ENCODE assay signal across 17 cellular contexts in the genomic region with DNA sequence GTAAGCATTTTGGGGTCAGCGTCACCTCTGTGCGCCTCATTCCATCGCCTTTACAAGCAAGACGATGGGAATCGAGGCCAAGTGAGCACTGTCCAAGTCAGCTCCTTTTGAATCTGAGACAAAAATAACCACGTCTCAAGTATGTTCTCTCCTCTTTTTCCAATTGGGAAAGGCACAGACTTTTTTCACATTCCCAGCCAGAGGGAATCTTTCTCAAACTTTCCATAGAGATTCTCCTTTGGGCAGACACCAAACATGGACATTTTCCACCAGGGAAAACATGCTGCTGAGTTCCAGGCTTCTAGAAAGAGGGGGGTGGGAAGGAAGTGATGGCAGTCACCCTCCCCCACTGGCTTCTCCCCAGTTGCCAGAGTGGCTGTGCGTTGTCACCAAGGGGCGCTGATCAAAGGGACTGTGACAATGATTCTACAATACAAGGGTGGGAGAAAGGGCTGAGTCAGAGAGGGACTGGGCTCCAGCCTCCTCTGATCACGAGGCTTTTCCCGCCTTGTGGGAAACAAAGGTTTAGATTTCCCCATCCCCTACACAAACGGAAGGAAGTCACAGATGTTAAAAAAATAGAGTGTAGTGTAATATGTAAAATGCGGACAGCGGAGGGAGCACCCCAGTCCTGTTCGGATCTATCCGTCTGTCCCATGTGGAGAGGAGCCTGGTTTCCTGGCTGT. TPM values are rescaled to one million over a fixed set of nuclear protein-coding genes. Genes with fewer than 3 reads are reported as not detected.
DNase-seq lines count a peak whose midpoint lies in the region; ATAC-seq, FAIRE-seq and TF ChIP-seq lines count a peak whose summit lies in the region.
"Had no signal": no experiment of that assay in that cellular context is flagged by ENCODE, and none has a peak within 500 bp of the region (broad histone marks: within the 10 kb centered on the region; RNA-seq: fewer than 3 reads in every experiment).

No MANE protein-coding gene starts in this region.

- no peak overlapping the region for H3K27ac Mint-ChIP-seq in MCF 10A (ENCODE audit: low read depth, unreplicated experiment)

- no peak for TF ChIP-seq POLR2A in breast epithelium (IDR thresholded peaks at IDR 0.05)
- TF ChIP-seq POLR2A in H1 (IDR thresholded peaks at IDR 0.05; ENCODE audit: control extremely low read depth in 1 of 2, low read depth in 2 of 2, low read length in 2 of 2) = no peak

- peaks cover 6% of the 10 kb centered on the region for H3K36me3 Mint-ChIP-seq in MCF 10A (ENCODE audit: insufficient read depth, unreplicated experiment)

- no peaks in the 10 kb centered on the region for H3K9me3 ChIP-seq in breast epithelium
- no peaks in the 10 kb centered on the region for H3K9me3 ChIP-seq in H1 (ENCODE audit: insufficient read depth in 2 of 2, low read depth in 1 of 2, low read length in 1 of 2)
- H3K9me3 ChIP-seq: HAP-1, tibial nerve had no signal

- H3K23ac ChIP-seq in H1 (ENCODE audit: insufficient read length) (no peak overlapping the region), mesendoderm (ENCODE audit: low read length) (no peak overlapping the region)

- H3K79me1 ChIP-seq in H1 (ENCODE audit: low read depth, low read length) = no peaks in the 10 kb centered on the region
- no peaks in the 10 kb centered on the region for H3K79me1 ChIP-seq in mesendoderm (ENCODE audit: low read length)

- no peak overlapping the region for H3K18ac ChIP-seq in H1 (ENCODE audit: extremely low read depth, low read length)
- H3K18ac ChIP-seq in mesendoderm (ENCODE audit: low read length) = no peak overlapping the region

- H2BK5ac ChIP-seq in H1 (ENCODE audit: low read depth, low read length) (no peak overlapping the region), mesendoderm (ENCODE audit: low read length) (no peak overlapping the region)

- intact Hi-C loops in breast epithelium (cut with DNase I; ENCODE audit: low total_unique reads) = no loop called here
- intact Hi-C loops in MCF 10A (cut with micrococcal nuclease) = no loop called here

- no peak overlapping the region for H3K4me3 Mint-ChIP-seq in MCF 10A (ENCODE audit: unreplicated experiment)

- no peaks in the 10 kb centered on the region for H3K79me2 ChIP-seq in H1 (ENCODE audit: control insufficient read depth in 1 of 2, insufficient read depth in 2 of 2, low read length in 2 of 2)
- H3K79me2 ChIP-seq in mesendoderm (ENCODE audit: control insufficient read depth, insufficient read depth, low read length) = no peaks in the 10 kb centered on the region

- peak overlapping the region in 1 of 3 donors; percentile 28 for H3K4me3 ChIP-seq in breast epithelium
- H3K4me3 ChIP-seq in H1 (ENCODE audit: extremely low read depth in 1 of 4, insufficient read depth in 2 of 4, low read depth in 3 of 4, low read length in 4 of 4) = no peak overlapping the region
- no peak overlapping the region for H3K4me3 ChIP-seq in mesendoderm (ENCODE audit: low read length)
- H3K4me3 ChIP-seq: HAP-1, tibial nerve had no signal

- no peak overlapping the region for H2BK15ac ChIP-seq in H1 (ENCODE audit: low read length)
- H2BK15ac ChIP-seq in mesendoderm (replicated peaks; ENCODE audit: low read depth) = no peak overlapping the region

- no peak overlapping the region for H4K91ac ChIP-seq in H1 (replicated peaks; ENCODE audit: insufficient read length, low read length)

- H3K27ac ChIP-seq in breast epithelium (peak overlapping the region; percentile 40 to 79), H1 (ENCODE audit: low read depth, low read length) (no peak overlapping the region), mesendoderm (ENCODE audit: low read depth, low read length) (no peak overlapping the region)

- ATAC-seq in GM18873 (IDR thresholded peaks at IDR 0.05; ENCODE audit: low FRiP score, unreplicated experiment) = no peak

- H3K36me3 ChIP-seq in breast epithelium (no peaks in the 10 kb centered on the region), H1 (ENCODE audit: control insufficient read depth in 2 of 4, insufficient read depth in 4 of 4, low read length in 3 of 4) (no peaks in the 10 kb centered on the region), mesendoderm (ENCODE audit: control insufficient read depth, insufficient read depth, low read length) (no peaks in the 10 kb centered on the region)
- H3K36me3 ChIP-seq: HAP-1, tibial nerve had no signal

- CTCF ChIA-PET in MCF 10A (lab: Yijun Ruan, JAX) = interaction anchor here (0.7 kb wide), 1 partner anchor 857 kb away, joined by 3 read pairs; no protein-coding TSS in a partner anchor
- CTCF ChIA-PET in H1 (lab: Charles Lee; ENCODE audit: partially characterized antibody) = no interaction called here

- no peaks in the 10 kb centered on the region for H4K20me1 ChIP-seq in H1 (replicated peaks in 1 of 2; ENCODE audit: control insufficient read depth in 1 of 2, insufficient read depth in 2 of 2, low read length in 2 of 2)

- DNase-seq in breast epithelium (ENCODE audit: low spot score in 2 of 2) = peak in 1 of 2 donors; percentile 20
- DNase-seq in MCF 10A (ENCODE audit: unreplicated experiment) = no peak
- DNase-seq in H1 (ENCODE audit: low read depth in 1 of 2, low spot score in 2 of 2) = no peak
- DNase-seq in mesendoderm = peak; percentile 50
- no peak for DNase-seq in NCI-H69 (lab: John Stamatoyannopoulos, UW)
- DNase-seq in NCI-H2196 treated with DMSO at 0.1 percent for 48 hours (lab: John Stamatoyannopoulos, UW; ENCODE audit: unreplicated experiment) = no peak
- DNase-seq in DMS79 treated with DMSO at 0.1 percent for 48 hours (lab: John Stamatoyannopoulos, UW) = no peak
- DNase-seq: ACHN; anterior cingulate cortex; GF-D8; NCI-H146; NK-92 treated with Interleukin-12 subunit alpha and Interleukin-12 subunit beta, amount 100 ng/mL, for 24 hours; posterior cingulate gyrus had no signal

- no peak overlapping the region for H2BK20ac ChIP-seq in H1 (ENCODE audit: low read length)

- H3K56ac ChIP-seq in H1 (replicated peaks; ENCODE audit: insufficient read length, low read depth, low read length) (no peak overlapping the region), mesendoderm (ENCODE audit: low read length) (no peak overlapping the region)

- no peak overlapping the region for H4K8ac ChIP-seq in H1 (ENCODE audit: extremely low read depth, insufficient read depth, low read length)
- no peak overlapping the region for H4K8ac ChIP-seq in mesendoderm (ENCODE audit: low read depth, low read length)

- H3K27me3 Mint-ChIP-seq in MCF 10A (ENCODE audit: insufficient read depth, unreplicated experiment) = peaks cover 38% of the 10 kb centered on the region

- TF ChIP-seq EP300 in H1 (IDR thresholded peaks at IDR 0.05; ENCODE audit: borderline replicate concordance in 1 of 2, low read depth in 2 of 2, low read length in 2 of 2) = no peak

- H3K4me2 ChIP-seq in H1 (ENCODE audit: insufficient read depth in 1 of 2, low read depth in 2 of 2, low read length in 2 of 2) (no peak overlapping the region), mesendoderm (ENCODE audit: low read length) (no peak overlapping the region)

- H3K23me2 ChIP-seq in H1 (ENCODE audit: low read depth, low read length) = no peaks in the 10 kb centered on the region

- H3K4me1 ChIP-seq in breast epithelium = no peaks in the 10 kb centered on the region
- no peaks in the 10 kb centered on the region for H3K4me1 ChIP-seq in H1 (replicated peaks in 1 of 4; ENCODE audit: control insufficient read depth in 3 of 4, insufficient read depth in 4 of 4, low read length in 3 of 4)
- H3K4me1 ChIP-seq in mesendoderm (ENCODE audit: control insufficient read depth, low read depth, low read length) = no peaks in the 10 kb centered on the region
- H3K4me1 ChIP-seq: HAP-1 had no signal

- 0 out of 2 replicates have a peak overlapping the region, but pooled peaks have one; percentile 27 for H2BK12ac ChIP-seq in H1 (ENCODE audit: low read depth, low read length)

- H2BK120ac ChIP-seq in H1 (replicated peaks; ENCODE audit: low read depth, low read length) = no peak overlapping the region
- H2BK120ac ChIP-seq in mesendoderm (ENCODE audit: low read depth, low read length) = no peak overlapping the region

- no peak overlapping the region for H3K4ac ChIP-seq in H1 (replicated peaks; ENCODE audit: insufficient read length, low read depth, low read length)
- no peak overlapping the region for H3K4ac ChIP-seq in mesendoderm (ENCODE audit: low read depth, low read length)

- BruUV-seq in MCF 10A (replicated peaks; lab: Mats Ljungman, UMichigan) = no TSS peak

- H2AK5ac ChIP-seq in H1 (ENCODE audit: low read depth, low read length) (no peak overlapping the region), mesendoderm (ENCODE audit: low read length) (no peak overlapping the region)

- WGBS in H1 (ENCODE audit: extremely low coverage in 1 of 2, insufficient coverage in 1 of 2, insufficient read length in 1 of 2, insufficient replicate concordance in 2 of 2, low coverage in 1 of 2, low lambda C conversion rate in 2 of 2, missing lambda C conversion rate in 1 of 2), 2 experiments = 88% methylated on average over 15 of the region's 15 CpGs; no CpG with 5 or more reads in 1 of the 2 experiments
- no CpG with 5 or more reads among the region's 15 CpGs for WGBS in mesendoderm (ENCODE audit: extremely low coverage, insufficient coverage, low lambda C conversion rate)

- no peak overlapping the region for H4K5ac ChIP-seq in H1 (ENCODE audit: insufficient read length, low read depth, low read length)
- no peak overlapping the region for H4K5ac ChIP-seq in mesendoderm (ENCODE audit: low read length)

- POLR2A ChIA-PET in MCF 10A (lab: Yijun Ruan, JAX) (interaction anchor here (0.6 to 1.0 kb wide), 2 partner anchors 222 to 502 kb away, joined by 3 to 4 read pairs; no protein-coding TSS in a partner anchor), H1 (lab: Charles Lee; ENCODE audit: partially characterized antibody) (no interaction called here)

- no peaks in the 10 kb centered on the region for H3K9me3 Mint-ChIP-seq in MCF 10A (ENCODE audit: unreplicated experiment)

- no peaks in the 10 kb centered on the region for H3K27me3 ChIP-seq in breast epithelium
- no peaks in the 10 kb centered on the region for H3K27me3 ChIP-seq in H1 (replicated peaks in 1 of 4; ENCODE audit: control insufficient read depth in 3 of 4, extremely low read depth in 1 of 4, insufficient read depth in 3 of 4, low read length in 3 of 4)
- no peaks in the 10 kb centered on the region for H3K27me3 ChIP-seq in mesendoderm (ENCODE audit: insufficient read depth, low read length, poor library complexity)
- H3K27me3 ChIP-seq: tibial nerve had no signal

- no peak overlapping the region for H3K14ac ChIP-seq in H1 (ENCODE audit: insufficient read length)

- H3K4me1 Mint-ChIP-seq in MCF 10A (ENCODE audit: insufficient read depth, unreplicated experiment) = no peaks in the 10 kb centered on the region

- H3K9ac ChIP-seq in H1 (replicated peaks in 1 of 4; ENCODE audit: extremely low read depth in 1 of 4, low read depth in 3 of 4, low read length in 3 of 4) (no peak overlapping the region), mesendoderm (ENCODE audit: low read length) (no peak overlapping the region)

- H2AFZ ChIP-seq in H1 (ENCODE audit: low read length) = peak overlapping the region; percentile 58; the same call in 1 of the 2 replicates

- FAIRE-seq in H1 (lab: Jason Lieb, UNC) = no peak

- no peak for TF ChIP-seq RAD21 in H1 (IDR thresholded peaks at IDR 0.05 in 1 of 2, conservative IDR thresholded peaks at IDR 0.05 in 1 of 2; ENCODE audit: low read depth in 2 of 2, low read length in 2 of 2)

- TF ChIP-seq CTCF in breast epithelium (IDR thresholded peaks at IDR 0.05) = no peak
- no peak for TF ChIP-seq CTCF in MCF 10A (IDR thresholded peaks at IDR 0.05; ENCODE audit: unreplicated experiment)
- no peak for TF ChIP-seq CTCF in H1 (IDR thresholded peaks at IDR 0.05; ENCODE audit: control extremely low read depth in 1 of 3, insufficient read depth in 1 of 3, low read depth in 1 of 3, low read length in 3 of 3)

RNA-seq across cellular contexts. Expression of gene ADRA1D, which starts 48.2 kb away (rescaled TPM):
- total RNA-seq in breast epithelium (under 1 TPM in 1 of 3 donors, not detected in 2; 0.29 TPM), MCF 10A (2022) (0.25 TPM in 1 of 2 replicates, not detected in the other)
- total RNA-seq in H1 (2021; fragmentation: NEBNext Ultra II Directional; extraction: Animal tissue kit (Norgen Biotek cat#: 25700)) = 0.23 and 0.24 TPM in 2 replicates
- polyA plus RNA-seq in H1 (2011; rRNA removed) = 0.47 and 0.63 TPM in 2 replicates
- polyA plus RNA-seq in H1 (2011; cell fraction: cytosol; rRNA removed) = 0.19 TPM
- polyA plus RNA-seq in H1 (2011; cell fraction: nucleus; rRNA removed) = 0.77 TPM
- polyA plus RNA-seq in H1 (2012, experiment 1 of 2) = 0.31 to 0.57 TPM (median 0.42 TPM) in 3 of 4 replicates, not detected in the other
- 0.12 TPM for polyA plus RNA-seq in H1 (2012, experiment 2 of 2)
- 0.18 TPM for polyA plus RNA-seq in H1 (2013, experiment 1 of 2)
- 0.20 TPM for polyA plus RNA-seq in H1 (2013, experiment 2 of 2)
- 0.19 and 0.24 TPM in 2 replicates for polyA minus RNA-seq in H1 (2011; rRNA and poly(A)+ RNA removed)
- polyA minus RNA-seq in H1 (2011; cell fraction: cytosol; rRNA and poly(A)+ RNA removed) = 0.51 TPM
- polyA minus RNA-seq in H1 (2011; cell fraction: nucleus; rRNA and poly(A)+ RNA removed) = 0.60 TPM
- polyA plus RNA-seq in mesendoderm (2013, experiment 1 of 2) = 0.10 TPM
- polyA plus RNA-seq in mesendoderm (2013, experiment 2 of 2) = 0.07 TPM
- total RNA-seq: T-helper 2 cell treated with Interferon-gamma antibody and Interleukin-4, amounts not matched to agents 100 ng/mL and 5 ng/mL, for 36 hours had no signal

Comparison
In these comparisons a context has a peak if more than half of its experiments do, and no peak if none do; other contexts are left out.
1. H3K27ac ChIP-seq: peak in breast epithelium (2 of 2); none in H1 (single experiment) and mesendoderm (single experiment).